ENCODE assay signal across 11 cellular contexts in genomic region chr6:154164397-154164796, GRCh38.
DNase-seq lines count a peak whose midpoint lies in the region; ATAC-seq and TF ChIP-seq lines count a peak whose summit lies in the region.
"Had no signal": no experiment of that assay in that cellular context is flagged by ENCODE, and none has a peak within 500 bp of the region (broad histone marks: within the 10 kb centered on the region; RNA-seq: fewer than 3 reads in every experiment).

No MANE protein-coding gene starts in this region.

- TF ChIP-seq POLR2A in esophagus squamous epithelium (IDR thresholded peaks at IDR 0.05), result no peak

- H3K4me1 ChIP-seq in esophagus squamous epithelium, result peaks cover 0 to 16% (median 0%) of the 10 kb centered on the region in 3 donors

- H3K27me3 ChIP-seq in esophagus squamous epithelium, result no peaks in the 10 kb centered on the region

- H3K27me3 Mint-ChIP-seq in glutamatergic neuron (ENCODE audit: unreplicated experiment), result peaks cover 2% of the 10 kb centered on the region

- no peaks in the 10 kb centered on the region for H3K36me3 ChIP-seq in esophagus squamous epithelium

- H3K27ac ChIP-seq in esophagus squamous epithelium, result peak overlapping the region in 3 of 4 donors; percentile 17 to 51 (median 25)

- DNase-seq in AG20443 (ENCODE audit: low spot score) (peak; percentile 74), Kasumi-1 (lab: John Stamatoyannopoulos, UW) (peak; percentile 51 to 55), esophagus squamous epithelium (lab: John Stamatoyannopoulos, UW) (no peak), non-pigmented ciliary epithelial cell (ENCODE audit: low read depth) (peak; percentile 10), glutamatergic neuron (no peak), GM19240 (ENCODE audit: insufficient read length, low spot score) (no peak)
- DNase-seq: NCI-H1092; stimulated activated CD8-positive, alpha-beta memory T cell treated with anti-CD3 and anti-CD28 coated beads, Interleukin-4, amount 100 ng/mL, for 48 hours; T-helper 2 cell had no signal

- H3K9me3 ChIP-seq in esophagus squamous epithelium, result no peaks in the 10 kb centered on the region

- no peak overlapping the region for H3K4me3 Mint-ChIP-seq in glutamatergic neuron (ENCODE audit: unreplicated experiment)

- TF ChIP-seq CTCF in esophagus squamous epithelium (IDR thresholded peaks at IDR 0.05), result no peak
- TF ChIP-seq CTCF in glutamatergic neuron (IDR thresholded peaks at IDR 0.05; ENCODE audit: partially characterized antibody, unreplicated experiment), result no peak

- intact Hi-C loops in esophagus squamous epithelium (cut with DNase I), result no loop called here

- H3K36me3 Mint-ChIP-seq in glutamatergic neuron (ENCODE audit: unreplicated experiment), result peaks cover 4% of the 10 kb centered on the region

- WGBS in esophagus squamous epithelium, 2 donors, result 24 to 26% methylated on average over 5 of the region's 5 CpGs

- no peaks in the 10 kb centered on the region for H3K4me1 Mint-ChIP-seq in glutamatergic neuron (ENCODE audit: low read depth, unreplicated experiment)

- ATAC-seq in HG03095 (IDR thresholded peaks at IDR 0.05; ENCODE audit: unreplicated experiment) (no peak), GM19023 (IDR thresholded peaks at IDR 0.05; ENCODE audit: unreplicated experiment) (no peak)

- H3K4me3 ChIP-seq in esophagus squamous epithelium, result peak overlapping the region in 1 of 4 donors; percentile 1

- no peak overlapping the region for H3K27ac Mint-ChIP-seq in glutamatergic neuron (ENCODE audit: unreplicated experiment)

- no peaks in the 10 kb centered on the region for H3K9me3 Mint-ChIP-seq in glutamatergic neuron (ENCODE audit: unreplicated experiment)

Comparison
In these comparisons a context has a peak if more than half of its experiments do, and no peak if none do; other contexts are left out.
1. DNase-seq: peak in AG20443 (single experiment), Kasumi-1 (2 of 2) and non-pigmented ciliary epithelial cell (single experiment); none in esophagus squamous epithelium (single experiment), glutamatergic neuron (single experiment) and GM19240 (single experiment).